In genomic region chr5:113487779-113488644, GRCh38 we compare ENCODE assay signal across 1 cellular context.
TF ChIP-seq lines count a peak whose summit lies in the region.

Gene MCC (minus strand): TSS chr5:113488453.

TF ChIP-seq in HepG2, 621 proteins besides CTCF, POLR2A, EP300 and RAD21 (continued from another document and continues in another):
- TF ChIP-seq CSRNP1 (CRISPR knock-in tag; IDR thresholded peaks at IDR 0.05), result no peak
- no peak for TF ChIP-seq ZNF18 (CRISPR knock-in tag; IDR thresholded peaks at IDR 0.05; ENCODE audit: insufficient replicate concordance)
- TF ChIP-seq TRIM24 (CRISPR knock-in tag; IDR thresholded peaks at IDR 0.05), result no peak
- no peak for TF ChIP-seq AFF4 (CRISPR knock-in tag; IDR thresholded peaks at IDR 0.05)
- TF ChIP-seq ZSCAN30 (CRISPR knock-in tag; IDR thresholded peaks at IDR 0.05), result no peak
- peak; percentile 39; the same call in 1 of the 2 replicates for TF ChIP-seq MYC (CRISPR knock-in tag; IDR thresholded peaks at IDR 0.05; ENCODE audit: borderline replicate concordance)
- TF ChIP-seq ZSCAN20 (CRISPR knock-in tag; IDR thresholded peaks at IDR 0.05; ENCODE audit: borderline replicate concordance), result no peak
- TF ChIP-seq BCL3 (CRISPR knock-in tag; IDR thresholded peaks at IDR 0.05), result 0 out of 2 replicates have a peak, but pooled peaks have one; percentile 36
- no peak for TF ChIP-seq SP1 (IDR thresholded peaks at IDR 0.05)
- TF ChIP-seq SP1 (CRISPR knock-in tag; IDR thresholded peaks at IDR 0.05), result no peak
- TF ChIP-seq ZNF280B (CRISPR knock-in tag; IDR thresholded peaks at IDR 0.05; ENCODE audit: borderline replicate concordance), result 0 out of 2 replicates have a peak, but pooled peaks have one; percentile 54
- 0 out of 2 replicates have a peak, but pooled peaks have one; percentile 9 for TF ChIP-seq RFX3 (CRISPR knock-in tag; IDR thresholded peaks at IDR 0.05)
- no peak for TF ChIP-seq ISX (CRISPR knock-in tag; conservative IDR thresholded peaks at IDR 0.05)
- TF ChIP-seq ZNF143 (CRISPR knock-in tag; IDR thresholded peaks at IDR 0.05), result no peak
- TF ChIP-seq POGZ (CRISPR knock-in tag; IDR thresholded peaks at IDR 0.05), result peak; percentile 36; the same call in 1 of the 2 replicates
- TF ChIP-seq POGK (CRISPR knock-in tag; conservative IDR thresholded peaks at IDR 0.05), result peak; percentile 87; the same call in 1 of the 2 replicates
- no peak for TF ChIP-seq ZBTB26 (CRISPR knock-in tag; IDR thresholded peaks at IDR 0.05; ENCODE audit: borderline replicate concordance)
- TF ChIP-seq HNF1A (IDR thresholded peaks at IDR 0.05; ENCODE audit: low read depth), result no peak
- 0 out of 2 replicates have a peak, but pooled peaks have one; percentile 28 for TF ChIP-seq HNF1A (CRISPR knock-in tag; IDR thresholded peaks at IDR 0.05; ENCODE audit: borderline replicate concordance)
- no peak for TF ChIP-seq ZNF780A (CRISPR knock-in tag; IDR thresholded peaks at IDR 0.05)
- no peak for TF ChIP-seq ZMAT3 (CRISPR knock-in tag; conservative IDR thresholded peaks at IDR 0.05)
- TF ChIP-seq ZNF274 (CRISPR knock-in tag; IDR thresholded peaks at IDR 0.05), result no peak
- TF ChIP-seq NFE2L1 (CRISPR knock-in tag; IDR thresholded peaks at IDR 0.05; ENCODE audit: borderline replicate concordance), result no peak
- no peak for TF ChIP-seq ZNF30 (CRISPR knock-in tag; IDR thresholded peaks at IDR 0.05)
- TF ChIP-seq ZFAT (CRISPR knock-in tag; conservative IDR thresholded peaks at IDR 0.05), result no peak
- TF ChIP-seq HMGXB3 (CRISPR knock-in tag; IDR thresholded peaks at IDR 0.05; ENCODE audit: borderline replicate concordance), result no peak
- TF ChIP-seq ZSCAN5A (CRISPR knock-in tag; IDR thresholded peaks at IDR 0.05; ENCODE audit: borderline replicate concordance), result peak; percentile 44; the same call in 1 of the 2 replicates
- TF ChIP-seq ZNF292 (CRISPR knock-in tag; IDR thresholded peaks at IDR 0.05; ENCODE audit: borderline replicate concordance, low read depth), result 0 out of 2 replicates have a peak, but pooled peaks have one; percentile 33
